Comparison of ENCODE assay signal across 8 cellular contexts in genomic region chr1:3910769-3911520, GRCh38. TPM values are rescaled to one million over a fixed set of nuclear protein-coding genes. Genes with fewer than 3 reads are reported as not detected.
DNase-seq lines count a peak whose midpoint lies in the region; ATAC-seq and TF ChIP-seq lines count a peak whose summit lies in the region.

No MANE protein-coding gene starts in this region.

- H3K9me2 ChIP-seq in Karpas-422 (replicated peaks; ENCODE audit: insufficient read depth, low read length), result no peaks in the 10 kb centered on the region

- H3K4me1 ChIP-seq in Karpas-422 (ENCODE audit: low read length), result peaks cover 62% of the 10 kb centered on the region

- H3K36me3 Mint-ChIP-seq in activated naive CD8-positive, alpha-beta T cell treated with anti-CD3 and anti-CD28 coated beads for 36 hours, result no peaks in the 10 kb centered on the region

- H3K9ac ChIP-seq in Karpas-422 (ENCODE audit: low read length), result peak overlapping the region; percentile 75

- peak; percentile 95 for DNase-seq in Karpas-422
- peak; percentile 70 for DNase-seq in SK-MEL-5 (ENCODE audit: low read depth, low spot score)
- DNase-seq in activated naive CD8-positive, alpha-beta T cell treated with anti-CD3 and anti-CD28 coated beads for 36 hours, result peak; percentile 76
- peak; percentile 68 for DNase-seq in left cardiac atrium
- DNase-seq in retinal pigment epithelial cell (ENCODE audit: low read depth), result no peak
- DNase-seq in SKM-1 treated with dmso at 0.1 percent for 144 hours (lab: John Stamatoyannopoulos, UW; ENCODE audit: unreplicated experiment), result no peak

- H3K4me3 ChIP-seq in Karpas-422 (ENCODE audit: low read length) (peak overlapping the region; percentile 65), retinal pigment epithelial cell (ENCODE audit: low read length) (no peak overlapping the region)

- no peaks in the 10 kb centered on the region for H3K9me3 Mint-ChIP-seq in activated naive CD8-positive, alpha-beta T cell treated with anti-CD3 and anti-CD28 coated beads for 36 hours

- H3K27me3 Mint-ChIP-seq in activated naive CD8-positive, alpha-beta T cell treated with anti-CD3 and anti-CD28 coated beads for 36 hours, result peaks cover 7% of the 10 kb centered on the region

- H3K4me1 Mint-ChIP-seq in activated naive CD8-positive, alpha-beta T cell treated with anti-CD3 and anti-CD28 coated beads for 36 hours, result peaks cover 3% of the 10 kb centered on the region

- intact Hi-C loops in left cardiac atrium (cut with DNase I), result loop anchor here in 1 of 2 donors (10.0 kb wide), 1 partner anchor 744 kb away; the partner anchor contains the start of gene AJAP1

- no peak overlapping the region for H3K27ac Mint-ChIP-seq in activated naive CD8-positive, alpha-beta T cell treated with anti-CD3 and anti-CD28 coated beads for 36 hours

- no peaks in the 10 kb centered on the region for H3K9me3 ChIP-seq in Karpas-422 (ENCODE audit: low read length)

- no peaks in the 10 kb centered on the region for H4K20me1 ChIP-seq in Karpas-422 (ENCODE audit: insufficient read depth, low read depth, low read length)

- H3K27ac ChIP-seq in Karpas-422 (ENCODE audit: low read length), result peak overlapping the region; percentile 100

- H2AFZ ChIP-seq in Karpas-422 (ENCODE audit: low read length), result peak overlapping the region; percentile 50; the same call in 1 of the 2 replicates

- TF ChIP-seq CTCF in GM12873 (IDR thresholded peaks at IDR 0.05; ENCODE audit: insufficient read depth, low read depth, low read length, missing control alignments) (peak; percentile 89), retinal pigment epithelial cell (conservative IDR thresholded peaks at IDR 0.05; ENCODE audit: low read depth, low read length) (peak; percentile 80)

- no peak overlapping the region for H3K4me3 Mint-ChIP-seq in activated naive CD8-positive, alpha-beta T cell treated with anti-CD3 and anti-CD28 coated beads for 36 hours

- ATAC-seq in left cardiac atrium, result peak; percentile 72 to 85
- no peak for ATAC-seq in GM21737 (IDR thresholded peaks at IDR 0.05; ENCODE audit: unreplicated experiment)

- in situ Hi-C loops in SK-MEL-5 (cut with HindIII; ENCODE audit: low pct_unique_long_range_greater_than_20kb, low sequenced_read_pairs), result no loop called here

- H3K79me2 ChIP-seq in Karpas-422 (ENCODE audit: low read length), result no peaks in the 10 kb centered on the region

- H3K36me3 ChIP-seq in Karpas-422 (ENCODE audit: insufficient read depth, low read length), result no peaks in the 10 kb centered on the region

- peak overlapping the region; percentile 84 for H3K4me2 ChIP-seq in Karpas-422 (ENCODE audit: low read depth, low read length, poor library complexity, severe bottlenecking)

- H3K27me3 ChIP-seq in Karpas-422 (ENCODE audit: low read length), result no peaks in the 10 kb centered on the region

RNA-seq across cellular contexts. Expression of gene C1orf174, which starts 10.9 kb away (rescaled TPM):
- 17.4 and 25.5 TPM in 2 replicates for total RNA-seq in Karpas-422 (2014; rRNA removed; shearing (Covaris generic); ENCODE audit: low replicate concordance)
- total RNA-seq in SK-MEL-5 (2014; rRNA removed; shearing (Covaris generic)), result 21.7 and 24.1 TPM in 2 replicates
- 24.3 and 26.3 TPM in 2 replicates for polyA plus RNA-seq in SK-MEL-5 (2015; cell fraction: cytosol; rRNA removed)
- polyA plus RNA-seq in SK-MEL-5 (2015; cell fraction: nucleus; rRNA removed), result 27.2 and 32.2 TPM in 2 replicates
- 10 to 100 TPM; 51.0 to 53.1 TPM for total RNA-seq in activated naive CD8-positive, alpha-beta T cell treated with anti-CD3 and anti-CD28 coated beads for 36 hours
- 10 to 100 TPM; 13.2 to 14.0 TPM for total RNA-seq in left cardiac atrium

RNA-seq across cellular contexts. Expression of gene DFFB, which starts 53.7 kb away (rescaled TPM):
- total RNA-seq in Karpas-422 (2014; rRNA removed; shearing (Covaris generic); ENCODE audit: low replicate concordance), result 11.9 and 15.2 TPM in 2 replicates
- 8.0 and 10.0 TPM in 2 replicates for total RNA-seq in SK-MEL-5 (2014; rRNA removed; shearing (Covaris generic))
- 10.1 and 12.6 TPM in 2 replicates for polyA plus RNA-seq in SK-MEL-5 (2015; cell fraction: cytosol; rRNA removed)
- 31.4 and 36.7 TPM in 2 replicates for polyA plus RNA-seq in SK-MEL-5 (2015; cell fraction: nucleus; rRNA removed)
- 10 to 100 TPM in 1 of 2 experiments, 1 to 10 TPM in 1; 8.8 to 11.1 TPM for total RNA-seq in activated naive CD8-positive, alpha-beta T cell treated with anti-CD3 and anti-CD28 coated beads for 36 hours
- total RNA-seq in left cardiac atrium, result 1 to 10 TPM; 4.0 to 4.1 TPM

RNA-seq across cellular contexts. Expression of gene CEP104, which starts 53.9 kb away (rescaled TPM):
- 19.9 and 90.0 TPM in 2 replicates for total RNA-seq in Karpas-422 (2014; rRNA removed; shearing (Covaris generic); ENCODE audit: low replicate concordance)
- total RNA-seq in SK-MEL-5 (2014; rRNA removed; shearing (Covaris generic)), result 10.6 and 19.6 TPM in 2 replicates
- 28.0 and 29.6 TPM in 2 replicates for polyA plus RNA-seq in SK-MEL-5 (2015; cell fraction: cytosol; rRNA removed)
- polyA plus RNA-seq in SK-MEL-5 (2015; cell fraction: nucleus; rRNA removed), result 25.5 and 63.9 TPM in 2 replicates
- 10 to 100 TPM; 28.8 to 40.1 TPM for total RNA-seq in activated naive CD8-positive, alpha-beta T cell treated with anti-CD3 and anti-CD28 coated beads for 36 hours
- 10 to 100 TPM; 28.6 to 37.5 TPM for total RNA-seq in left cardiac atrium

Comparison
In these comparisons a context has a peak if more than half of its experiments do, and no peak if none do; other contexts are left out.
1. DNase-seq: peak in Karpas-422 (single experiment), SK-MEL-5 (single experiment), activated naive CD8-positive, alpha-beta T cell treated with anti-CD3 and anti-CD28 coated beads for 36 hours (single experiment) and left cardiac atrium (single experiment); none in retinal pigment epithelial cell (single experiment) and SKM-1 treated with dmso at 0.1 percent for 144 hours (single experiment).